In genomic region chr20:59118855-59119254, GRCh38 we compare ENCODE assay signal across 28 cellular contexts. TPM values are rescaled to one million over a fixed set of nuclear protein-coding genes. Genes with fewer than 3 reads are reported as not detected.
"Had no signal": no experiment of that assay in that cellular context is flagged by ENCODE, and none has a peak within 500 bp of the region (broad histone marks: within the 10 kb centered on the region; RNA-seq: fewer than 3 reads in every experiment).

No MANE protein-coding gene starts in this region.

- H3K4me2 ChIP-seq: KMS-11 had no signal

- DNase-seq: activated CD4-positive, alpha-beta T cell treated with anti-CD3 and anti-CD28 coated beads for 48 hours; activated CD4-positive, alpha-beta T cell treated with anti-CD3 and anti-CD28 coated beads, Interleukin-2, amount 50 U/mL, for 4 hours; activated CD4-positive, CD25-positive, alpha-beta regulatory T cell treated with anti-CD3 and anti-CD28 coated beads, Interleukin-2, amount 50 U/mL, for 72 hours; activated CD8-positive, alpha-beta T cell treated with anti-CD3 and anti-CD28 coated beads, Interleukin-2, amount 10 ng/mL, durations not matched to agents 7 days and 5 days; activated effector memory CD4-positive, alpha-beta T cell treated with Interleukin-2 at 50 U/mL for 16 hours; activated naive CD4-positive, alpha-beta T cell; activated T-cell treated with anti-CD3 and anti-CD28 coated beads, Interleukin-2, amount 50 U/mL, for 24 hours; amygdala; brain microvascular endothelial cell; NCI-H1092; NCI-H1417; NCI-H2029; NCI-H345; NCI-H510A; NCI-H526 treated with DMSO at 0.1 percent for 48 hours; NCI-H82; OCI-M1; Right ventricle myocardium superior; SW 1271 had no signal

- ATAC-seq: activated CD8-positive, alpha-beta T cell treated with anti-CD3 and anti-CD28 coated beads, Interleukin-2, amount 10 ng/mL, durations not matched to agents 7 days and 5 days; Panc1; SK-N-SH treated with all-trans-retinoic acid at 6 μM for 48 hours; WTC11 had no signal

- H3K4me3 ChIP-seq: cardiac muscle cell, SJSA1 had no signal

- H3K4me1 ChIP-seq: SJSA1 had no signal

- H3K9me3 ChIP-seq: SJSA1 had no signal

- H3K27me3 ChIP-seq: brain microvascular endothelial cell, cardiac muscle cell had no signal

- H3K27ac ChIP-seq: brain microvascular endothelial cell, cardiac muscle cell, KMS-11, RWPE1, SJSA1 had no signal

- FAIRE-seq: astrocyte had no signal

- H3K9ac ChIP-seq: KMS-11 had no signal

- H3K36me3 ChIP-seq: brain microvascular endothelial cell, cardiac muscle cell, SJSA1 had no signal

RNA-seq across cellular contexts. Expression of gene ZNF831, which starts 44.8 kb away (rescaled TPM):
- total RNA-seq: astrocyte, cardiac muscle cell, MCF 10A, SJSA1 had no signal
- polyA plus RNA-seq: cardiac muscle cell had no signal
